Comparison of ENCODE assay signal across 22 cellular contexts in the genomic region with DNA sequence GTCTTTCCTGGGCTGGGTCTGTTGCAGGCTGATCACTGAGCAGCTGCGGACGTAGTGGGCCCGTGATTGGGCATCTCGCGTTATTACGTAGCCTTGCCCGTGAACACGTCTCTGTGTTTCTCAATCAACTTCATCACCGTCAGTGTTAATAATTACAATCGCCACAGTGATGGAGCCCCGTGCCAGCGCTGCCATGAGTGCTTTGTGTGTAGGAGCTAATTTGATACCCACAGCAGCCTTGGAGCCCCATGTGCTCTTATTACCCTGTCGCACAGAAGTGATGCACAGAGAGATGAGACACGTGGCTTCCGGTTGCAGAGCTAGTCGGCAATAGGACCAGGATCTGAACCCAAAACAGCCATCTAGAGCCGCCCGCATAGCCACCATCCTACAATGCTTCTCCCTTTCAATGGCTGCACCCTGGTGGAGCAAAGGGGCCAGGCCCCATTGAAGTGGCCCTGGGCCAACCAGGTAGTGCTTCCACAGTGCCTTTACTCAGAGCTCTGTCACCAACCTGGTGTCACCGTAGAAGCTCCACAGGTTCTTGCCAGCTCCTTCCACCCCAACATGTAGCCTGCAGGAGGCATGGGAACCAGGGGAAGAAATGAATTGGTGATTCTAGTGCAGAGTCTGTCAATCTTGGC.
DNase-seq lines count a peak whose midpoint lies in the region; ATAC-seq, FAIRE-seq and TF ChIP-seq lines count a peak whose summit lies in the region.
"Had no signal": no experiment of that assay in that cellular context is flagged by ENCODE, and none has a peak within 500 bp of the region (broad histone marks: within the 10 kb centered on the region; RNA-seq: fewer than 3 reads in every experiment).

No MANE protein-coding gene starts in this region.

- no peaks in the 10 kb centered on the region for H3K4me1 Mint-ChIP-seq in CD8-positive, alpha-beta T cell (ENCODE audit: low read depth)
- H3K4me1 Mint-ChIP-seq in T-helper 17 cell: no peaks in the 10 kb centered on the region

- no peaks in the 10 kb centered on the region for H3K36me3 Mint-ChIP-seq in CD8-positive, alpha-beta T cell
- no peaks in the 10 kb centered on the region for H3K36me3 Mint-ChIP-seq in T-helper 17 cell (ENCODE audit: low read depth)

- H3K14ac ChIP-seq in neuronal stem cell (ENCODE audit: low read length): no peak overlapping the region

- no peak overlapping the region for H3K4ac ChIP-seq in neuronal stem cell (ENCODE audit: low read length)

- H2BK5ac ChIP-seq in neuronal stem cell (ENCODE audit: low read length): no peak overlapping the region

- peaks cover 12% of the 10 kb centered on the region for H3K9me1 ChIP-seq in K562 (ENCODE audit: control insufficient read depth, insufficient read depth, low read length)

- H3K18ac ChIP-seq in neuronal stem cell (ENCODE audit: low read length): no peak overlapping the region

- H2BK15ac ChIP-seq in neuronal stem cell (ENCODE audit: low read length): no peak overlapping the region

- H3K79me1 ChIP-seq in neuronal stem cell (ENCODE audit: low read depth, low read length): no peaks in the 10 kb centered on the region

- TF ChIP-seq RAD21 in K562 (CRISPR knock-in tag; conservative IDR thresholded peaks at IDR 0.05 in 1 of 2, IDR thresholded peaks at IDR 0.05 in 1 of 2): no peak

- DNase-seq in right cardiac atrium (peak in 2 of 3 donors; percentile 17 to 43), cardiac septum (ENCODE audit: low spot score) (no peak), K562 (ENCODE audit: extremely low read depth in 1 of 4, low spot score in 3 of 4) (peak in 1 of 4 experiments; percentile 7), neuronal stem cell (ENCODE audit: low spot score) (no peak), GOT3 (lab: John Stamatoyannopoulos, UW) (no peak), T-helper 17 cell (no peak)
- no peak for DNase-seq in CD8-positive, alpha-beta T cell
- DNase-seq: CD4-positive, alpha-beta T cell; Karpas-422; NCI-H1092; NCI-H146; NCI-H1930; NCI-H2227 treated with DMSO at 0.1 percent for 48 hours; NCI-H526 treated with DMSO at 0.1 percent for 48 hours; Right ventricle myocardium superior; RPMI8226 had no signal

- no peak overlapping the region for H4K8ac ChIP-seq in neuronal stem cell (ENCODE audit: low read depth, low read length)

- H4K91ac ChIP-seq in neuronal stem cell (ENCODE audit: low read depth, low read length, poor library complexity): no peak overlapping the region

- no peak for TF ChIP-seq POLR2A in K562 (conservative IDR thresholded peaks at IDR 0.05)

- no peak overlapping the region for H3K4me3 Mint-ChIP-seq in CD8-positive, alpha-beta T cell
- H3K4me3 Mint-ChIP-seq in T-helper 17 cell: no peak overlapping the region
- H3K4me3 Mint-ChIP-seq: CD4-positive, alpha-beta T cell had no signal

- POLR2A ChIA-PET in K562 (lab: Yijun Ruan, JAX): no interaction called here
- POLR2A ChIA-PET in CD8-positive, alpha-beta T cell (lab: Charles Lee): no interaction called here

- H2AFZ ChIP-seq in K562 (ENCODE audit: low read depth, low read length) (peak overlapping the region; percentile 67), neuronal stem cell (ENCODE audit: low read length) (no peak overlapping the region)

- H3K27ac ChIP-seq in right cardiac atrium (ENCODE audit: low read length) (no peak overlapping the region), K562 (ENCODE audit: extremely low read depth, low read depth, low read length) (no peak overlapping the region), neuronal stem cell (replicated peaks; ENCODE audit: low read length) (no peak overlapping the region)
- no peak overlapping the region for H3K27ac ChIP-seq in CD8-positive, alpha-beta T cell (ENCODE audit: low read depth, low read length)
- H3K27ac ChIP-seq: BLaER1 treated with 17β-estradiol and CSF1 and Interleukin-3, amounts not matched to agents 10 nM and 100 nM; SJSA1 had no signal

- H2BK120ac ChIP-seq in neuronal stem cell (ENCODE audit: low read depth, low read length): no peak overlapping the region

- peak overlapping the region; percentile 62 for H3K4me2 ChIP-seq in K562 (ENCODE audit: insufficient read depth, low read length)
- no peak overlapping the region for H3K4me2 ChIP-seq in neuronal stem cell (ENCODE audit: insufficient read depth, low read length, poor library complexity, severe bottlenecking)
- H3K4me2 ChIP-seq: BLaER1 treated with 17β-estradiol and CSF1 and Interleukin-3, amounts not matched to agents 10 nM and 100 nM had no signal

- CTCF ChIA-PET in K562 (lab: Yijun Ruan, JAX; ENCODE audit: low intra/inter-chr PET ratio): no interaction called here
- CTCF ChIA-PET in CD8-positive, alpha-beta T cell (lab: Charles Lee): no interaction called here

- H3K27ac Mint-ChIP-seq in CD8-positive, alpha-beta T cell: no peak overlapping the region
- H3K27ac Mint-ChIP-seq in T-helper 17 cell: no peak overlapping the region
- H3K27ac Mint-ChIP-seq: CD4-positive, alpha-beta T cell had no signal

- H3K27me3 ChIP-seq in right cardiac atrium (ENCODE audit: control insufficient read depth, insufficient read depth) (no peaks in the 10 kb centered on the region), K562 (ENCODE audit: control insufficient read depth in 2 of 2, insufficient read depth in 2 of 2, low read length in 2 of 2) (peaks cover 21 to 70% of the 10 kb centered on the region in 2 experiments), neuronal stem cell (ENCODE audit: control insufficient read depth in 3 of 3, insufficient read depth in 3 of 3, low read depth in 1 of 3, low read length in 3 of 3) (no peaks in the 10 kb centered on the region)
- H3K27me3 ChIP-seq in CD8-positive, alpha-beta T cell (ENCODE audit: insufficient read depth, low read length): no peaks in the 10 kb centered on the region
- H3K27me3 ChIP-seq: BLaER1 treated with 17β-estradiol and CSF1 and Interleukin-3, amounts not matched to agents 10 nM and 100 nM; SJSA1 had no signal

- 96% methylated on average over 19 of the region's 19 CpGs for WGBS in right cardiac atrium
- WGBS in K562 (ENCODE audit: insufficient coverage, low coverage, missing lambda C conversion rate): 5% methylated on average over 19 of the region's 19 CpGs
- no CpG with 5 or more reads among the region's 19 CpGs for WGBS in neuronal stem cell (ENCODE audit: extremely low coverage in 2 of 2, insufficient read length in 2 of 2, insufficient replicate concordance in 1 of 2), 2 donors

- no peak overlapping the region for H2BK12ac ChIP-seq in neuronal stem cell (ENCODE audit: low read length)

- H3K9me3 Mint-ChIP-seq in CD8-positive, alpha-beta T cell: no peaks in the 10 kb centered on the region
- H3K9me3 Mint-ChIP-seq: CD4-positive, alpha-beta T cell had no signal

- H3K79me2 ChIP-seq in K562 (ENCODE audit: control insufficient read depth, insufficient read depth, low read length): no peaks in the 10 kb centered on the region

- no peaks in the 10 kb centered on the region for H3K36me3 ChIP-seq in K562 (ENCODE audit: control insufficient read depth, insufficient read depth, low read length)
- no peaks in the 10 kb centered on the region for H3K36me3 ChIP-seq in neuronal stem cell (replicated peaks in 1 of 2; ENCODE audit: control insufficient read depth in 2 of 2, insufficient read depth in 2 of 2, low read length in 2 of 2)
- H3K36me3 ChIP-seq in CD8-positive, alpha-beta T cell (ENCODE audit: insufficient read depth, low read length): no peaks in the 10 kb centered on the region
- H3K36me3 ChIP-seq: BLaER1 treated with 17β-estradiol and CSF1 and Interleukin-3, amounts not matched to agents 10 nM and 100 nM; SJSA1 had no signal

- H3K9ac ChIP-seq in K562 (ENCODE audit: insufficient read depth in 1 of 2, low read depth in 2 of 2, low read length in 2 of 2) (no peak overlapping the region), neuronal stem cell (ENCODE audit: low read depth, low read length, poor library complexity) (no peak overlapping the region)
- H3K9ac ChIP-seq: BLaER1 treated with 17β-estradiol and CSF1 and Interleukin-3, amounts not matched to agents 10 nM and 100 nM had no signal

- H2AK5ac ChIP-seq in neuronal stem cell (ENCODE audit: low read depth, low read length): peak overlapping the region; percentile 6

- ATAC-seq in right cardiac atrium (no peak), K562 (peak; percentile 42), GM19351 (IDR thresholded peaks at IDR 0.05; ENCODE audit: unreplicated experiment) (no peak), T-helper 17 cell (no peak)
- no peak for ATAC-seq in CD8-positive, alpha-beta T cell
- ATAC-seq: HCT116 had no signal

- no peak for TF ChIP-seq EP300 in K562 (IDR thresholded peaks at IDR 0.05; ENCODE audit: low read length)

- intact Hi-C loops in right cardiac atrium (cut with DNase I) (no loop called here), cardiac septum (cut with DNase I) (no loop called here), K562 (cut with micrococcal nuclease) (no loop called here)
- intact Hi-C loops in CD8-positive, alpha-beta T cell (cut with DNase I, micrococcal nuclease): no loop called here

- no TSS peak for BruUV-seq in K562 (replicated peaks; lab: Mats Ljungman, UMichigan)

- peaks cover 2% of the 10 kb centered on the region for H3K4me1 ChIP-seq in right cardiac atrium (ENCODE audit: control insufficient read depth, insufficient read depth, low read length)
- no peaks in the 10 kb centered on the region; a peak in 2 of 5 replicates for H3K4me1 ChIP-seq in K562 (replicated peaks in 1 of 2; ENCODE audit: control insufficient read depth in 2 of 2, insufficient read depth in 2 of 2, low read length in 2 of 2)
- H3K4me1 ChIP-seq in neuronal stem cell (ENCODE audit: control insufficient read depth in 2 of 2, insufficient read depth in 1 of 2, low read depth in 1 of 2, low read length in 2 of 2): peaks cover 0 to 22% of the 10 kb centered on the region in 2 donors
- no peaks in the 10 kb centered on the region for H3K4me1 ChIP-seq in CD8-positive, alpha-beta T cell (ENCODE audit: insufficient read depth, low read length)
- H3K4me1 ChIP-seq: BLaER1 treated with 17β-estradiol and CSF1 and Interleukin-3, amounts not matched to agents 10 nM and 100 nM; Caco-2; SJSA1 had no signal

- in situ Hi-C loops in K562 (cut with MboI): no loop called here

- H4K20me1 ChIP-seq in K562 (replicated peaks; ENCODE audit: control insufficient read depth, insufficient read depth, low read length): no peaks in the 10 kb centered on the region; the same call in none of the 2 replicates
- H4K20me1 ChIP-seq: BLaER1 treated with 17β-estradiol and CSF1 and Interleukin-3, amounts not matched to agents 10 nM and 100 nM had no signal

- no peak for TF ChIP-seq CTCF in K562 (IDR thresholded peaks at IDR 0.05 in 2 of 3, conservative IDR thresholded peaks at IDR 0.05 in 1 of 3; ENCODE audit: insufficient read depth in 2 of 3, low read depth in 1 of 3, low read length in 3 of 3)
- no peak for TF ChIP-seq CTCF in CD8-positive, alpha-beta T cell (IDR thresholded peaks at IDR 0.05)

- no peaks in the 10 kb centered on the region for H3K9me3 ChIP-seq in right cardiac atrium (ENCODE audit: control insufficient read depth, low read length)
- no peaks in the 10 kb centered on the region for H3K9me3 ChIP-seq in K562 (replicated peaks; ENCODE audit: control insufficient read depth, insufficient read depth, low read depth, low read length)
- H3K9me3 ChIP-seq in neuronal stem cell (replicated peaks in 1 of 2; ENCODE audit: control insufficient read depth in 2 of 2, insufficient read depth in 1 of 2, low read depth in 1 of 2, low read length in 2 of 2): no peaks in the 10 kb centered on the region
- no peaks in the 10 kb centered on the region for H3K9me3 ChIP-seq in CD8-positive, alpha-beta T cell (ENCODE audit: low read length)
- no peaks in the 10 kb centered on the region for H3K9me3 ChIP-seq in T-helper 17 cell (ENCODE audit: control insufficient read depth, low read length, poor library complexity, severe bottlenecking)
- H3K9me3 ChIP-seq: Caco-2, SJSA1 had no signal

- no peaks in the 10 kb centered on the region for H3K27me3 Mint-ChIP-seq in CD8-positive, alpha-beta T cell (ENCODE audit: low read depth)
- peaks cover 21% of the 10 kb centered on the region for H3K27me3 Mint-ChIP-seq in T-helper 17 cell

- no peak overlapping the region for H3K4me3 ChIP-seq in right cardiac atrium (ENCODE audit: low read length)
- H3K4me3 ChIP-seq in K562: peak overlapping the region; percentile 21; the same call in 1 of the 2 replicates
- no peak overlapping the region for H3K4me3 ChIP-seq in neuronal stem cell (ENCODE audit: low read length in 2 of 2)
- H3K4me3 ChIP-seq in CD8-positive, alpha-beta T cell (ENCODE audit: low read depth, low read length): no peak overlapping the region
- H3K4me3 ChIP-seq: BLaER1 treated with 17β-estradiol and CSF1 and Interleukin-3, amounts not matched to agents 10 nM and 100 nM; SJSA1 had no signal

- no peak for FAIRE-seq in K562 (lab: Jason Lieb, UNC)
- FAIRE-seq: G401.6 had no signal

- no peak overlapping the region for H3K23ac ChIP-seq in neuronal stem cell (ENCODE audit: low read depth, low read length, poor library complexity)

Comparison
In these comparisons a context has a peak if more than half of its experiments do, and no peak if none do; other contexts are left out.
1. DNase-seq: peak in right cardiac atrium (2 of 3); none in cardiac septum (single experiment), neuronal stem cell (single experiment), CD8-positive, alpha-beta T cell (0 of 7), GOT3 (single experiment) and T-helper 17 cell (0 of 3).